14 cellular contexts compared by ENCODE assay signal in the genomic region with DNA sequence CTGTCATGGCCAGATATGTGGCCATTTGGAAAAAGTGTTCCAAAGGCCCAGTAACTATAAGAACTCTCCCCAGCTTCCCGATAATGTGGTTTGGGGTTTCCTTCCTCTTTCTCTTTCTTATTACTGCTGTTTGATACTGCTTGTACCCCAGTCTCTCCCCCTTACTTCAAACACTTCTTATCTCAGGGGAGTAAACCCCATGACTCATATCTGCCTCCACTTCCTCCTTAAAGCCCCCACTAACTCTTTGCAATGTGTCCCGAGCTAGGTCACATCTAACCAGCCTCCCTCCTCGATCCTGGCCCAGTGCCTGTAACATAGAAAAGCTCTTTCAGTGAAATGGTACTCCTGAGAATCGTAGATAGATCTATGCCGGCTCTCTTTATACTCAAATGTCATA.
DNase-seq lines count a peak whose midpoint lies in the region; ATAC-seq and TF ChIP-seq lines count a peak whose summit lies in the region.
"Had no signal": no experiment of that assay in that cellular context is flagged by ENCODE, and none has a peak within 500 bp of the region (broad histone marks: within the 10 kb centered on the region; RNA-seq: fewer than 3 reads in every experiment).

No MANE protein-coding gene starts in this region.

- TF ChIP-seq CTCF in upper lobe of right lung (IDR thresholded peaks at IDR 0.05), result no peak
- no peak for TF ChIP-seq CTCF in WTC11 (IDR thresholded peaks at IDR 0.05)

- H3K9me3 ChIP-seq in upper lobe of right lung, result no peaks in the 10 kb centered on the region
- H3K9me3 ChIP-seq: vagina had no signal

- H3K4me1 ChIP-seq in upper lobe of right lung, result peaks cover 9% of the 10 kb centered on the region
- H3K4me1 ChIP-seq: vagina had no signal

- no peaks in the 10 kb centered on the region for H3K36me3 ChIP-seq in upper lobe of right lung
- H3K36me3 ChIP-seq: vagina, WERI-Rb-1 had no signal

- peaks cover 8% of the 10 kb centered on the region for H3K27me3 Mint-ChIP-seq in activated naive CD8-positive, alpha-beta T cell treated with anti-CD3 and anti-CD28 coated beads, Interleukin-2, amount 50 U/mL, for 24 hours
- H3K27me3 Mint-ChIP-seq in WTC11 (ENCODE audit: low read depth), result no peaks in the 10 kb centered on the region

- peak overlapping the region; percentile 25 to 27 for H3K27ac Mint-ChIP-seq in activated naive CD4-positive, alpha-beta T cell treated with anti-CD3 and anti-CD28 coated beads, Interleukin-2, amount 50 U/mL, for 72 hours
- H3K27ac Mint-ChIP-seq in activated naive CD8-positive, alpha-beta T cell treated with anti-CD3 and anti-CD28 coated beads, Interleukin-2, amount 50 U/mL, for 24 hours, result no peak overlapping the region
- H3K27ac Mint-ChIP-seq in WTC11, result no peak overlapping the region
- H3K27ac Mint-ChIP-seq: activated naive CD4-positive, alpha-beta T cell treated with anti-CD3 and anti-CD28 coated beads for 36 hours; natural killer cell treated with Interleukin-12 subunit alpha and Interleukin-12 subunit beta and Interleukin-15 and Interleukin-18, amount 100 ng/mL, for 72 hours had no signal

- no peaks in the 10 kb centered on the region for H3K9me3 Mint-ChIP-seq in activated naive CD4-positive, alpha-beta T cell treated with anti-CD3 and anti-CD28 coated beads, Interleukin-2, amount 50 U/mL, for 72 hours
- H3K9me3 Mint-ChIP-seq in activated naive CD8-positive, alpha-beta T cell treated with anti-CD3 and anti-CD28 coated beads, Interleukin-2, amount 50 U/mL, for 24 hours, result no peaks in the 10 kb centered on the region
- peaks cover 11% of the 10 kb centered on the region for H3K9me3 Mint-ChIP-seq in WTC11
- H3K9me3 Mint-ChIP-seq: activated naive CD4-positive, alpha-beta T cell treated with anti-CD3 and anti-CD28 coated beads for 36 hours had no signal

- no peaks in the 10 kb centered on the region for H3K27me3 ChIP-seq in upper lobe of right lung
- H3K27me3 ChIP-seq: vagina had no signal

- H3K36me3 Mint-ChIP-seq in activated naive CD4-positive, alpha-beta T cell treated with anti-CD3 and anti-CD28 coated beads, Interleukin-2, amount 50 U/mL, for 72 hours, result no peaks in the 10 kb centered on the region
- no peaks in the 10 kb centered on the region for H3K36me3 Mint-ChIP-seq in activated naive CD8-positive, alpha-beta T cell treated with anti-CD3 and anti-CD28 coated beads, Interleukin-2, amount 50 U/mL, for 24 hours (ENCODE audit: low read depth)
- no peaks in the 10 kb centered on the region for H3K36me3 Mint-ChIP-seq in WTC11
- H3K36me3 Mint-ChIP-seq: natural killer cell treated with Interleukin-12 subunit alpha and Interleukin-12 subunit beta and Interleukin-15 and Interleukin-18, amount 100 ng/mL, for 72 hours had no signal

- POLR2A ChIA-PET in WTC11 (lab: Charles Lee), result interaction anchor here (1.7 kb wide), 1 partner anchor 15 kb away, joined by 4 read pairs; no protein-coding TSS in a partner anchor

- intact Hi-C loops in upper lobe of right lung (cut with DNase I), result no loop called here

- CTCF ChIA-PET in WTC11 (lab: Charles Lee), result interaction anchor here (0.9 to 1.2 kb wide), 3 partner anchors 11 to 122 kb away, joined by 3 read pairs; no protein-coding TSS in a partner anchor

- no peak for DNase-seq in activated naive CD4-positive, alpha-beta T cell treated with anti-CD3 and anti-CD28 coated beads, Interleukin-2, amount 50 U/mL, for 72 hours (ENCODE audit: low spot score in 2 of 2)
- no peak for DNase-seq in activated naive CD4-positive, alpha-beta T cell (lab: John Stamatoyannopoulos, UW)
- peak in 69 of 76 experiments; percentile 11 to 87 (median 64) for DNase-seq in HUDEP-2 (lab: John Stamatoyannopoulos, UW; ENCODE audit: unreplicated experiment in 76 of 76)
- no peak for DNase-seq in activated naive CD8-positive, alpha-beta T cell treated with anti-CD3 and anti-CD28 coated beads, Interleukin-2, amount 50 U/mL, for 24 hours
- DNase-seq in upper lobe of right lung, result no peak
- no peak for DNase-seq in WTC11 (ENCODE audit: low spot score)
- DNase-seq in NCI-H69 (lab: John Stamatoyannopoulos, UW), result no peak
- DNase-seq: activated naive CD4-positive, alpha-beta T cell treated with anti-CD3 and anti-CD28 coated beads for 36 hours; effector CD4-positive, alpha-beta T cell; NCI-H526; WERI-Rb-1 had no signal

- H3K4me1 Mint-ChIP-seq in activated naive CD8-positive, alpha-beta T cell treated with anti-CD3 and anti-CD28 coated beads, Interleukin-2, amount 50 U/mL, for 24 hours, result peaks cover 11% of the 10 kb centered on the region
- H3K4me1 Mint-ChIP-seq in WTC11, result no peaks in the 10 kb centered on the region

- H3K27ac ChIP-seq in upper lobe of right lung, result no peak overlapping the region
- H3K27ac ChIP-seq: vagina, WERI-Rb-1 had no signal

- no peak for ATAC-seq in activated naive CD4-positive, alpha-beta T cell treated with anti-CD3 and anti-CD28 coated beads, Interleukin-2, amount 50 U/mL, for 72 hours
- ATAC-seq in activated naive CD8-positive, alpha-beta T cell treated with anti-CD3 and anti-CD28 coated beads, Interleukin-2, amount 50 U/mL, for 24 hours, result peak; percentile 33
- peak; percentile 68 for ATAC-seq in upper lobe of right lung
- no peak for ATAC-seq in WTC11
- no peak for ATAC-seq in GM19035 (IDR thresholded peaks at IDR 0.05; ENCODE audit: unreplicated experiment)

- H3K4me3 Mint-ChIP-seq in activated naive CD8-positive, alpha-beta T cell treated with anti-CD3 and anti-CD28 coated beads, Interleukin-2, amount 50 U/mL, for 24 hours, result no peak overlapping the region
- H3K4me3 Mint-ChIP-seq in WTC11, result no peak overlapping the region
- H3K4me3 Mint-ChIP-seq: activated naive CD4-positive, alpha-beta T cell treated with anti-CD3 and anti-CD28 coated beads for 36 hours; natural killer cell treated with Interleukin-12 subunit alpha and Interleukin-12 subunit beta and Interleukin-15 and Interleukin-18, amount 100 ng/mL, for 72 hours had no signal

- no peak overlapping the region for H3K4me3 ChIP-seq in upper lobe of right lung
- H3K4me3 ChIP-seq: vagina had no signal

TF ChIP-seq in WTC11, 78 proteins besides CTCF, POLR2A, EP300 and RAD21:
- no peak for TF ChIP-seq TEAD1 (CRISPR knock-in tag; IDR thresholded peaks at IDR 0.05)
- TF ChIP-seq ZNF671 (CRISPR knock-in tag; IDR thresholded peaks at IDR 0.05), result no peak
- TF ChIP-seq GABPB1 (CRISPR knock-in tag; IDR thresholded peaks at IDR 0.05), result no peak
- TF ChIP-seq, protein P1, sequence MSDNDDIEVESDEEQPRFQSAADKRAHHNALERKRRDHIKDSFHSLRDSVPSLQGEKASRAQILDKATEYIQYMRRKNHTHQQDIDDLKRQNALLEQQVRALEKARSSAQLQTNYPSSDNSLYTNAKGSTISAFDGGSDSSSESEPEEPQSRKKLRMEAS (CRISPR knock-in tag; IDR thresholded peaks at IDR 0.05), result no peak
- TF ChIP-seq, protein P2, sequence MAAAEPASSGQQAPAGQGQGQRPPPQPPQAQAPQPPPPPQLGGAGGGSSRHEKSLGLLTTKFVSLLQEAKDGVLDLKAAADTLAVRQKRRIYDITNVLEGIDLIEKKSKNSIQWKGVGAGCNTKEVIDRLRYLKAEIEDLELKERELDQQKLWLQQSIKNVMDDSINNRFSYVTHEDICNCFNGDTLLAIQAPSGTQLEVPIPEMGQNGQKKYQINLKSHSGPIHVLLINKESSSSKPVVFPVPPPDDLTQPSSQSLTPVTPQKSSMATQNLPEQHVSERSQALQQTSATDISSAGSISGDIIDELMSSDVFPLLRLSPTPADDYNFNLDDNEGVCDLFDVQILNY (CRISPR knock-in tag; IDR thresholded peaks at IDR 0.05), result no peak
- no peak for TF ChIP-seq JAZF1 (CRISPR knock-in tag; IDR thresholded peaks at IDR 0.05)
- TF ChIP-seq MXD4 (CRISPR knock-in tag; IDR thresholded peaks at IDR 0.05; ENCODE audit: borderline replicate concordance), result no peak
TF ChIP-seq in WTC11: peak in this region for 0.

Comparison
In these comparisons a context has a peak if more than half of its experiments do, and no peak if none do; other contexts are left out.
1. ATAC-seq: peak in activated naive CD8-positive, alpha-beta T cell treated with anti-CD3 and anti-CD28 coated beads, Interleukin-2, amount 50 U/mL, for 24 hours (single experiment) and upper lobe of right lung (single experiment); none in activated naive CD4-positive, alpha-beta T cell treated with anti-CD3 and anti-CD28 coated beads, Interleukin-2, amount 50 U/mL, for 72 hours (0 of 2), WTC11 (single experiment) and GM19035 (single experiment).
2. DNase-seq: peak in HUDEP-2 (69 of 76); none in activated naive CD4-positive, alpha-beta T cell treated with anti-CD3 and anti-CD28 coated beads, Interleukin-2, amount 50 U/mL, for 72 hours (0 of 2), activated naive CD4-positive, alpha-beta T cell (0 of 4), activated naive CD8-positive, alpha-beta T cell treated with anti-CD3 and anti-CD28 coated beads, Interleukin-2, amount 50 U/mL, for 24 hours (single experiment), upper lobe of right lung (single experiment), WTC11 (single experiment) and NCI-H69 (single experiment).
3. H3K27ac Mint-ChIP-seq: peak in activated naive CD4-positive, alpha-beta T cell treated with anti-CD3 and anti-CD28 coated beads, Interleukin-2, amount 50 U/mL, for 72 hours (2 of 2); none in activated naive CD8-positive, alpha-beta T cell treated with anti-CD3 and anti-CD28 coated beads, Interleukin-2, amount 50 U/mL, for 24 hours (single experiment) and WTC11 (single experiment).